ENCODE assay signal across 9 cellular contexts in the genomic region with DNA sequence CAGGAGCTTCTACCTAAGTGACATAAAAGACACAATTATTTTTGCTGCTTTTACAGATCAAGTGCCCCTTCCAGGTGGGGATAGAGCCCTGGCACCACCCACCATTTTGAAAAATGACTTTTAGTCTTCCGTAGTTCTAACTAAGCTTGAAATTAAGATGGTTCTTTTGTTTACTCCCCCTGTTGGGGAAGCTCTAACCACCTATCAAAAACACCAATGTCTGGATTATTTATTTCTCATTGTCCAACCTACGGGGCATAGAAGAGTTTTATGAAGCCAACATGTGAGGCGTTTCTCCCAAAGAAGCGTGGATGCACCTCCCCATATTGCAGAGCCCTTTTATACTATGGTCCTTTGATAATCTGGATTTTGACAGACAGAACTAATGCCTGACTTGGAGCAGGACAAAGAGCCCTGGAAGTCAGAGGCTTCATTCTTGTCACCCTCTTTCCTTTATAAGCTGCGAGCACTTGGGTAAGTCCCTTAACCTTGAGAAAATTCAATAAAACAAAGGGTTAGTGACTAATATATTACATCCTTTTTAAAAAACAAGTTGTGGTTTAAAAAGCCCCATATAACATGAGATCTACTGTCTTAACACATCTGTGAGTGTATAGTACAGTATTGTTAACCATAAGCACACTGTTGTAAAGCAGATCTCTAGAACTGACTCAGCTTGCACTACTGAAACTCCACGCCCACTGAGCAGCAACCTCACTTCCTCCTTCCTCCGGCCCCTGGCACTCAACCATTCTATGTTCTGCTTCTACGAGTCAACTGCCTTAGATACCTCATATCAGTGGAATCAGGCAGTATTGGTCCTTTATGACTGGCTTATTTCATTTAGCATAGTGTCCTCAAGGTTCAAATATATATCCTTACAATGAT.
DNase-seq lines count a peak whose midpoint lies in the region; ATAC-seq and TF ChIP-seq lines count a peak whose summit lies in the region.
"Had no signal": no experiment of that assay in that cellular context is flagged by ENCODE, and none has a peak within 500 bp of the region (broad histone marks: within the 10 kb centered on the region; RNA-seq: fewer than 3 reads in every experiment).

No MANE protein-coding gene starts in this region.

- H3K4me1 ChIP-seq in uterus: no peaks in the 10 kb centered on the region

- no peaks in the 10 kb centered on the region for H3K27me3 ChIP-seq in uterus

- H3K27ac ChIP-seq in uterus: no peak overlapping the region
- H3K27ac ChIP-seq: VCaP had no signal

- no peaks in the 10 kb centered on the region for H3K9me3 Mint-ChIP-seq in stimulated activated naive CD8-positive, alpha-beta T cell treated with anti-CD3 and anti-CD28 coated beads, Interleukin-15, amount 100 ng/mL, for 72 hours

- no peak overlapping the region for H3K4me3 ChIP-seq in uterus

- no peaks in the 10 kb centered on the region for H3K36me3 ChIP-seq in uterus

- ATAC-seq in GM18505 (IDR thresholded peaks at IDR 0.05; ENCODE audit: unreplicated experiment) (peak; percentile 96), HG02642 (IDR thresholded peaks at IDR 0.05; ENCODE audit: poor library complexity, unreplicated experiment) (peak; percentile 97)
- ATAC-seq in stimulated activated naive CD8-positive, alpha-beta T cell treated with anti-CD3 and anti-CD28 coated beads, Interleukin-15, amount 100 ng/mL, for 72 hours: peak; percentile 94

- peak overlapping the region; percentile 6 to 31 for H3K4me3 Mint-ChIP-seq in stimulated activated naive CD8-positive, alpha-beta T cell treated with anti-CD3 and anti-CD28 coated beads, Interleukin-15, amount 100 ng/mL, for 72 hours

- TF ChIP-seq POLR2A in GM18505 (IDR thresholded peaks at IDR 0.05; ENCODE audit: borderline replicate concordance, extremely low read depth, insufficient read depth, insufficient read length) (no peak), uterus (IDR thresholded peaks at IDR 0.05) (no peak)

- DNase-seq in NOMO-1 treated with dmso at 0.1 percent for 144 hours (lab: John Stamatoyannopoulos, UW; ENCODE audit: unreplicated experiment): peak; percentile 61
- peak; percentile 77 for DNase-seq in activated T-cell treated with anti-CD3 and anti-CD28 coated beads for 48 hours (ENCODE audit: low read depth)
- peak; percentile 86 for DNase-seq in kidney tubule cell (ENCODE audit: low spot score)
- DNase-seq in stimulated activated naive CD8-positive, alpha-beta T cell treated with anti-CD3 and anti-CD28 coated beads, Interleukin-15, amount 100 ng/mL, for 72 hours: peak; percentile 82 to 93
- DNase-seq in NCI-H2171 treated with DMSO at 0.1 percent for 48 hours (lab: John Stamatoyannopoulos, UW): no peak
- no peak for DNase-seq in uterus

- no peak for TF ChIP-seq CTCF in uterus (IDR thresholded peaks at IDR 0.05)

- H3K27ac Mint-ChIP-seq in stimulated activated naive CD8-positive, alpha-beta T cell treated with anti-CD3 and anti-CD28 coated beads, Interleukin-15, amount 100 ng/mL, for 72 hours: peak overlapping the region; percentile 22 to 45

- H3K4me1 Mint-ChIP-seq in stimulated activated naive CD8-positive, alpha-beta T cell treated with anti-CD3 and anti-CD28 coated beads, Interleukin-15, amount 100 ng/mL, for 72 hours: peaks cover 66% of the 10 kb centered on the region

- H3K27me3 Mint-ChIP-seq in stimulated activated naive CD8-positive, alpha-beta T cell treated with anti-CD3 and anti-CD28 coated beads, Interleukin-15, amount 100 ng/mL, for 72 hours: peaks cover 28% of the 10 kb centered on the region

- no peaks in the 10 kb centered on the region for H3K9me3 ChIP-seq in uterus

- intact Hi-C loops in uterus (cut with DNase I; ENCODE audit: low total_unique reads): no loop called here

Comparison
In these comparisons a context has a peak if more than half of its experiments do, and no peak if none do; other contexts are left out.
1. DNase-seq: peak in NOMO-1 treated with dmso at 0.1 percent for 144 hours (single experiment), activated T-cell treated with anti-CD3 and anti-CD28 coated beads for 48 hours (single experiment), kidney tubule cell (single experiment) and stimulated activated naive CD8-positive, alpha-beta T cell treated with anti-CD3 and anti-CD28 coated beads, Interleukin-15, amount 100 ng/mL, for 72 hours (2 of 2); none in NCI-H2171 treated with DMSO at 0.1 percent for 48 hours (single experiment) and uterus (0 of 2).
2. Peak in every context shown above with its lines, with median percentiles within 50 percentile points of each other: ATAC-seq.